15 cellular contexts compared by ENCODE assay signal in genomic region chr15:39232512-39232911, GRCh38.
DNase-seq lines count a peak whose midpoint lies in the region; ATAC-seq and TF ChIP-seq lines count a peak whose summit lies in the region.
"Had no signal": no experiment of that assay in that cellular context is flagged by ENCODE, and none has a peak within 500 bp of the region (broad histone marks: within the 10 kb centered on the region; RNA-seq: fewer than 3 reads in every experiment).

No MANE protein-coding gene starts in this region.

- H4K20me1 ChIP-seq in hepatocyte (ENCODE audit: insufficient read depth, poor library complexity, severe bottlenecking), result no peaks in the 10 kb centered on the region

- no peak overlapping the region for H3K4me3 ChIP-seq in hepatocyte
- H3K4me3 ChIP-seq: K562 had no signal

- H3K4me1 Mint-ChIP-seq in activated T-helper 17 cell treated with anti-CD3 and anti-CD28 coated beads, Interleukin-2, amount 50 U/mL, for 72 hours, result no peaks in the 10 kb centered on the region
- H3K4me1 Mint-ChIP-seq: activated naive CD4-positive, alpha-beta T cell treated with anti-CD3 and anti-CD28 coated beads, Interleukin-2, amount 50 U/mL, for 24 hours; naive thymus-derived CD8-positive, alpha-beta T cell had no signal

- H3K27me3 ChIP-seq in hepatocyte, result no peaks in the 10 kb centered on the region

- H3K9me2 ChIP-seq in hepatocyte (replicated peaks; ENCODE audit: insufficient read depth), result no peaks in the 10 kb centered on the region

- H2AFZ ChIP-seq in hepatocyte, result no peak overlapping the region

- no peak overlapping the region for H3K27ac ChIP-seq in hepatocyte

- no peak overlapping the region for H3K27ac Mint-ChIP-seq in activated T-helper 17 cell treated with anti-CD3 and anti-CD28 coated beads, Interleukin-2, amount 50 U/mL, for 72 hours
- H3K27ac Mint-ChIP-seq: naive thymus-derived CD8-positive, alpha-beta T cell had no signal

- no peaks in the 10 kb centered on the region for H3K36me3 Mint-ChIP-seq in activated T-helper 17 cell treated with anti-CD3 and anti-CD28 coated beads, Interleukin-2, amount 50 U/mL, for 72 hours (ENCODE audit: low read depth)
- H3K36me3 Mint-ChIP-seq: activated naive CD4-positive, alpha-beta T cell treated with anti-CD3 and anti-CD28 coated beads, Interleukin-2, amount 50 U/mL, for 24 hours; naive thymus-derived CD8-positive, alpha-beta T cell had no signal

- no peaks in the 10 kb centered on the region for H3K9me3 Mint-ChIP-seq in activated T-helper 17 cell treated with anti-CD3 and anti-CD28 coated beads, Interleukin-2, amount 50 U/mL, for 72 hours

- DNase-seq in AG08395 (ENCODE audit: low spot score), result peak; percentile 96
- DNase-seq in M059J (ENCODE audit: low read depth), result peak; percentile 98
- DNase-seq in dedifferentiated amniotic fluid mesenchymal stem cell (ENCODE audit: extremely low spot score), result peak; percentile 67
- peak; percentile 98 for DNase-seq in kidney tubule cell (ENCODE audit: low spot score)
- DNase-seq in hepatocyte (ENCODE audit: low spot score), result no peak
- DNase-seq in NCI-H69 (lab: John Stamatoyannopoulos, UW), result no peak
- DNase-seq: activated CD4-positive, alpha-beta T cell treated with anti-CD3 and anti-CD28 coated beads, Interleukin-2, amount 50 U/mL, for 4 hours; GDM1; naive thymus-derived CD8-positive, alpha-beta T cell; NCI-H187 treated with DMSO at 0.1 percent for 48 hours; NK-92 treated with Interleukin-12 subunit alpha and Interleukin-12 subunit beta, amount 100 ng/mL, for 24 hours had no signal

- no peaks in the 10 kb centered on the region for H3K9me3 ChIP-seq in hepatocyte (ENCODE audit: low read depth)

- H3K36me3 ChIP-seq in hepatocyte (replicated peaks; ENCODE audit: insufficient read depth, low read depth), result no peaks in the 10 kb centered on the region

- H3K27me3 Mint-ChIP-seq in activated T-helper 17 cell treated with anti-CD3 and anti-CD28 coated beads, Interleukin-2, amount 50 U/mL, for 72 hours, result peaks cover 6% of the 10 kb centered on the region

- ATAC-seq in activated T-helper 17 cell treated with anti-CD3 and anti-CD28 coated beads, Interleukin-2, amount 50 U/mL, for 72 hours (replicated peaks), result no peak
- ATAC-seq in HG03159 (IDR thresholded peaks at IDR 0.05; ENCODE audit: unreplicated experiment), result no peak
- ATAC-seq: K562; naive thymus-derived CD8-positive, alpha-beta T cell had no signal

- no peaks in the 10 kb centered on the region for H3K4me1 ChIP-seq in hepatocyte (ENCODE audit: insufficient read depth)

- no peak overlapping the region for H3K4me2 ChIP-seq in hepatocyte

- WGBS in hepatocyte (ENCODE audit: low lambda C conversion rate, missing lambda C conversion rate), result 76% methylated on average over 4 of the region's 4 CpGs

- no peak for TF ChIP-seq CTCF in hepatocyte (IDR thresholded peaks at IDR 0.05; ENCODE audit: poor library complexity)

- no peaks in the 10 kb centered on the region for H3K79me2 ChIP-seq in hepatocyte

- H3K4me3 Mint-ChIP-seq in activated T-helper 17 cell treated with anti-CD3 and anti-CD28 coated beads, Interleukin-2, amount 50 U/mL, for 72 hours, result no peak overlapping the region
- H3K4me3 Mint-ChIP-seq: activated naive CD4-positive, alpha-beta T cell treated with anti-CD3 and anti-CD28 coated beads, Interleukin-2, amount 50 U/mL, for 24 hours; naive thymus-derived CD8-positive, alpha-beta T cell had no signal

Comparison
In these comparisons a context has a peak if more than half of its experiments do, and no peak if none do; other contexts are left out.
1. DNase-seq: peak in AG08395 (single experiment), M059J (single experiment), dedifferentiated amniotic fluid mesenchymal stem cell (single experiment) and kidney tubule cell (single experiment); none in hepatocyte (single experiment) and NCI-H69 (single experiment).